ENCODE assay signal across 19 cellular contexts in genomic region chr12:51205350-51205749, GRCh38. TPM values are rescaled to one million over a fixed set of nuclear protein-coding genes. Genes with fewer than 3 reads are reported as not detected.
DNase-seq lines count a peak whose midpoint lies in the region; ATAC-seq, FAIRE-seq and TF ChIP-seq lines count a peak whose summit lies in the region.
"Had no signal": no experiment of that assay in that cellular context is flagged by ENCODE, and none has a peak within 500 bp of the region (broad histone marks: within the 10 kb centered on the region; RNA-seq: fewer than 3 reads in every experiment).

No MANE protein-coding gene starts in this region.

- H3K27me3 Mint-ChIP-seq in nephron progenitor cell (ENCODE audit: low read depth, poor library complexity): peaks cover 13% of the 10 kb centered on the region
- H3K27me3 Mint-ChIP-seq: B cell; CD4-positive, alpha-beta T cell had no signal

- H3K18ac ChIP-seq in H1 (ENCODE audit: extremely low read depth, low read length): no peak overlapping the region

- H3K36me3 ChIP-seq in HCT116 (ENCODE audit: control insufficient read depth in 1 of 2, insufficient read depth in 2 of 2, low read length in 2 of 2) (no peaks in the 10 kb centered on the region), H1 (ENCODE audit: control insufficient read depth in 2 of 4, insufficient read depth in 4 of 4, low read length in 3 of 4) (no peaks in the 10 kb centered on the region), thyroid gland (no peaks in the 10 kb centered on the region)

- H4K91ac ChIP-seq in H1 (replicated peaks; ENCODE audit: insufficient read length, low read length): no peak overlapping the region

- 0 out of 2 replicates have a peak overlapping the region, but pooled peaks have one; percentile 24 for H2AK5ac ChIP-seq in H1 (ENCODE audit: low read depth, low read length)

- H3K14ac ChIP-seq in H1 (ENCODE audit: insufficient read length): no peak overlapping the region

- H2BK15ac ChIP-seq in H1 (ENCODE audit: low read length): no peak overlapping the region

- H3K4me2 ChIP-seq in HCT116 (ENCODE audit: low read length) (peak overlapping the region; percentile 1; the same call in 1 of the 2 replicates), H1 (ENCODE audit: insufficient read depth in 1 of 2, low read depth in 2 of 2, low read length in 2 of 2) (no peak overlapping the region)
- H3K4me2 ChIP-seq: KMS-11, PC-9 had no signal

- TF ChIP-seq POLR2A in HCT116 (IDR thresholded peaks at IDR 0.05; ENCODE audit: borderline replicate concordance, extremely low read depth, insufficient read depth, insufficient read length) (no peak), H1 (IDR thresholded peaks at IDR 0.05; ENCODE audit: control extremely low read depth in 1 of 2, low read depth in 2 of 2, low read length in 2 of 2) (no peak), thyroid gland (IDR thresholded peaks at IDR 0.05) (no peak)

- no peaks in the 10 kb centered on the region for H3K23me2 ChIP-seq in H1 (ENCODE audit: low read depth, low read length)

- no peak overlapping the region for H3K27ac ChIP-seq in HCT116 (ENCODE audit: low read depth, low read length)
- no peak overlapping the region for H3K27ac ChIP-seq in H1 (ENCODE audit: low read depth, low read length)
- H3K27ac ChIP-seq in thyroid gland: peak overlapping the region in 1 of 3 donors; percentile 56
- H3K27ac ChIP-seq: KMS-11, PC-9 had no signal

- H3K4ac ChIP-seq in H1 (replicated peaks; ENCODE audit: insufficient read length, low read depth, low read length): no peak overlapping the region

- H3K9me3 ChIP-seq in HCT116 (ENCODE audit: control insufficient read depth in 1 of 2, insufficient read depth in 1 of 2, low read depth in 1 of 2, low read length in 2 of 2) (no peaks in the 10 kb centered on the region), H1 (ENCODE audit: insufficient read depth in 2 of 2, low read depth in 1 of 2, low read length in 1 of 2) (no peaks in the 10 kb centered on the region), thyroid gland (no peaks in the 10 kb centered on the region)

- no peaks in the 10 kb centered on the region for H3K9me2 ChIP-seq in HCT116 (ENCODE audit: insufficient read depth)

- ATAC-seq in HCT116 (0 out of 2 replicates have a peak, but pooled peaks have one; percentile 32), GM21723 (IDR thresholded peaks at IDR 0.05; ENCODE audit: unreplicated experiment) (no peak)

- no peak for TF ChIP-seq RAD21 in HCT116 (IDR thresholded peaks at IDR 0.05; ENCODE audit: low read depth)
- TF ChIP-seq RAD21 in H1 (IDR thresholded peaks at IDR 0.05 in 1 of 2, conservative IDR thresholded peaks at IDR 0.05 in 1 of 2; ENCODE audit: low read depth in 2 of 2, low read length in 2 of 2): no peak

- no peaks in the 10 kb centered on the region for H3K9me3 Mint-ChIP-seq in nephron progenitor cell
- H3K9me3 Mint-ChIP-seq: CD4-positive, alpha-beta T cell; H9 had no signal

- FAIRE-seq in H1 (lab: Jason Lieb, UNC): no peak
- FAIRE-seq: GM19239 had no signal

- DNase-seq in HCT116 (ENCODE audit: low read depth, low spot score) (no peak), H1 (ENCODE audit: low read depth in 1 of 2, low spot score in 2 of 2) (no peak), nephron progenitor cell (no peak), thyroid gland (peak; percentile 74 to 79), dermis blood vessel endothelial cell (no peak), T1000 (lab: John Stamatoyannopoulos, UW) (no peak)
- DNase-seq: Calu3; CD4-positive, alpha-beta T cell; DMS53; H9; NCI-H1436; NCI-H2029 treated with DMSO at 0.1 percent for 48 hours; NCI-H2171 treated with DMSO at 0.1 percent for 48 hours; NCI-H748 treated with DMSO at 0.1 percent for 48 hours had no signal

- intact Hi-C loops in HCT116 (cut with micrococcal nuclease): no loop called here
- intact Hi-C loops in thyroid gland (cut with DNase I): no loop called here

- no peak for TF ChIP-seq CTCF in HCT116 (IDR thresholded peaks at IDR 0.05 in 2 of 3, conservative IDR thresholded peaks at IDR 0.05 in 1 of 3; ENCODE audit: borderline replicate concordance in 1 of 3, insufficient read depth in 1 of 3, low read depth in 2 of 3, low read length in 2 of 3)
- TF ChIP-seq CTCF in H1 (IDR thresholded peaks at IDR 0.05; ENCODE audit: control extremely low read depth in 1 of 3, insufficient read depth in 1 of 3, low read depth in 1 of 3, low read length in 3 of 3): no peak
- TF ChIP-seq CTCF in nephron progenitor cell (IDR thresholded peaks at IDR 0.05): no peak
- TF ChIP-seq CTCF in thyroid gland (IDR thresholded peaks at IDR 0.05): no peak

- no peak overlapping the region for H4K5ac ChIP-seq in H1 (ENCODE audit: insufficient read length, low read depth, low read length)

- H3K4me1 Mint-ChIP-seq in nephron progenitor cell: peaks cover 5% of the 10 kb centered on the region
- H3K4me1 Mint-ChIP-seq: H9 had no signal

- RAD21 ChIA-PET in HCT116 (lab: Charles Lee; ENCODE audit: low non-redundant PET in 1 of 2, low total read pairs in 2 of 2, uncharacterized antibody in 2 of 2, unreplicated experiment in 2 of 2): no interaction called here

- 89% methylated on average over 6 of the region's 6 CpGs; no CpG with 5 or more reads in 1 of the 2 experiments for WGBS in H1 (ENCODE audit: extremely low coverage in 1 of 2, insufficient coverage in 1 of 2, insufficient read length in 1 of 2, insufficient replicate concordance in 2 of 2, low coverage in 1 of 2, low lambda C conversion rate in 2 of 2, missing lambda C conversion rate in 1 of 2), 2 experiments
- 36 to 59% methylated on average over 6 of the region's 6 CpGs for WGBS in thyroid gland, 2 donors

- BruUV-seq in HCT116 (replicated peaks; lab: Mats Ljungman, UMichigan): no TSS peak

- no peak overlapping the region for H3K23ac ChIP-seq in H1 (ENCODE audit: insufficient read length)

- no peak for TF ChIP-seq EP300 in H1 (IDR thresholded peaks at IDR 0.05; ENCODE audit: borderline replicate concordance in 1 of 2, low read depth in 2 of 2, low read length in 2 of 2)

- no peak overlapping the region for H2BK20ac ChIP-seq in H1 (ENCODE audit: low read length)

- POLR2A ChIA-PET in HCT116 (lab: Charles Lee) (interaction anchor here (0.6 kb wide), 1 partner anchor 161 kb away, joined by 3 read pairs; no protein-coding TSS in a partner anchor), H1 (lab: Charles Lee; ENCODE audit: partially characterized antibody) (interaction anchor here (0.9 to 1.9 kb wide), 5 partner anchors 9 to 33 kb away, joined by 3 to 6 read pairs (median 4); partner anchors contain the start of gene DAZAP2)

- peak overlapping the region; percentile 70 for H3K27ac Mint-ChIP-seq in nephron progenitor cell
- H3K27ac Mint-ChIP-seq: B cell; CD4-positive, alpha-beta T cell; H9 had no signal

- no peak overlapping the region for H3K9ac ChIP-seq in HCT116 (ENCODE audit: low read length)
- H3K9ac ChIP-seq in H1 (replicated peaks in 1 of 4; ENCODE audit: extremely low read depth in 1 of 4, low read depth in 3 of 4, low read length in 3 of 4): no peak overlapping the region
- H3K9ac ChIP-seq: KMS-11 had no signal

- no peak overlapping the region for H2BK12ac ChIP-seq in H1 (ENCODE audit: low read depth, low read length)

- H3K56ac ChIP-seq in H1 (replicated peaks; ENCODE audit: insufficient read length, low read depth, low read length): no peak overlapping the region

- H3K79me2 ChIP-seq in HCT116 (ENCODE audit: insufficient read depth, low read length): no peaks in the 10 kb centered on the region
- H3K79me2 ChIP-seq in H1 (ENCODE audit: control insufficient read depth in 1 of 2, insufficient read depth in 2 of 2, low read length in 2 of 2): no peaks in the 10 kb centered on the region

- no peak overlapping the region for H2BK120ac ChIP-seq in H1 (replicated peaks; ENCODE audit: low read depth, low read length)

- H4K8ac ChIP-seq in H1 (ENCODE audit: extremely low read depth, insufficient read depth, low read length): no peak overlapping the region

- no peaks in the 10 kb centered on the region for H3K79me1 ChIP-seq in H1 (ENCODE audit: low read depth, low read length)

- H2BK5ac ChIP-seq in H1 (ENCODE audit: low read depth, low read length): no peak overlapping the region

- no peak overlapping the region for H3K4me3 Mint-ChIP-seq in nephron progenitor cell
- H3K4me3 Mint-ChIP-seq: B cell; CD4-positive, alpha-beta T cell; H9 had no signal

- H3K27me3 ChIP-seq in HCT116 (ENCODE audit: insufficient read depth, low read length): no peaks in the 10 kb centered on the region
- no peaks in the 10 kb centered on the region; a peak in 1 of 7 replicates for H3K27me3 ChIP-seq in H1 (replicated peaks in 1 of 4; ENCODE audit: control insufficient read depth in 3 of 4, extremely low read depth in 1 of 4, insufficient read depth in 3 of 4, low read length in 3 of 4)
- H3K27me3 ChIP-seq in thyroid gland: no peaks in the 10 kb centered on the region

- H3K4me3 ChIP-seq in HCT116 (replicated peaks in 1 of 2; ENCODE audit: low read depth in 1 of 2, low read length in 2 of 2) (no peak overlapping the region), H1 (ENCODE audit: extremely low read depth in 1 of 4, insufficient read depth in 2 of 4, low read depth in 3 of 4, low read length in 4 of 4) (no peak overlapping the region), thyroid gland (replicated peaks in 1 of 3) (no peak overlapping the region)
- H3K4me3 ChIP-seq: PC-9 had no signal

- H3K36me3 Mint-ChIP-seq in nephron progenitor cell (ENCODE audit: low read depth): no peaks in the 10 kb centered on the region

- peaks cover 12 to 18% of the 10 kb centered on the region in 2 experiments for H3K4me1 ChIP-seq in HCT116 (ENCODE audit: control insufficient read depth in 1 of 2, insufficient read depth in 2 of 2, low read length in 2 of 2)
- no peaks in the 10 kb centered on the region for H3K4me1 ChIP-seq in H1 (replicated peaks in 1 of 4; ENCODE audit: control insufficient read depth in 3 of 4, insufficient read depth in 4 of 4, low read length in 3 of 4)
- H3K4me1 ChIP-seq in thyroid gland: peaks cover 6 to 17% of the 10 kb centered on the region in 2 donors

- H2AFZ ChIP-seq in HCT116 (ENCODE audit: low read depth, low read length, poor library complexity, severe bottlenecking): no peak overlapping the region
- H2AFZ ChIP-seq in H1 (ENCODE audit: low read length): no peak overlapping the region
- H2AFZ ChIP-seq: PC-9 had no signal

- H4K20me1 ChIP-seq in HCT116 (ENCODE audit: insufficient read depth) (no peaks in the 10 kb centered on the region), H1 (replicated peaks in 1 of 2; ENCODE audit: control insufficient read depth in 1 of 2, insufficient read depth in 2 of 2, low read length in 2 of 2) (no peaks in the 10 kb centered on the region)

- CTCF ChIA-PET in HCT116 (lab: Charles Lee) (interaction anchor here (1.2 kb wide), 1 partner anchor 58 kb away, joined by 3 read pairs; no protein-coding TSS in a partner anchor), H1 (lab: Charles Lee; ENCODE audit: partially characterized antibody) (interaction anchor here (1.2 to 2.0 kb wide), 2 partner anchors 12 to 815 kb away, joined by 3 to 10 read pairs; partner anchors contain the start of gene POU6F1)

RNA-seq across cellular contexts. Expression of gene POU6F1, which starts 12.5 kb away (rescaled TPM):
- total RNA-seq in HCT116 (2021; ENCODE audit: unreplicated experiment) (6.4 TPM), thyroid gland (10 to 100 TPM; 13.8 to 16.6 (median 14.5) TPM), dermis blood vessel endothelial cell (2.6 and 4.8 TPM in 2 replicates)
- polyA plus RNA-seq in HCT116 (2012): 4.8 TPM in 2 replicates
- 6.8 and 8.7 TPM in 2 replicates for total RNA-seq in H1 (2021; fragmentation: NEBNext Ultra II Directional; extraction: Animal tissue kit (Norgen Biotek cat#: 25700))
- polyA plus RNA-seq in H1 (2011; rRNA removed): 5.6 and 7.5 TPM in 2 replicates
- polyA plus RNA-seq in H1 (2011; cell fraction: cytosol; rRNA removed): 3.4 TPM
- 12.0 TPM for polyA plus RNA-seq in H1 (2011; cell fraction: nucleus; rRNA removed)
- 6.5 to 7.3 TPM (median 7.1 TPM) in 4 replicates for polyA plus RNA-seq in H1 (2012, experiment 1 of 2)
- polyA plus RNA-seq in H1 (2012, experiment 2 of 2): 21.5 TPM
- 4.2 TPM for polyA plus RNA-seq in H1 (2013, experiment 1 of 2)
- 3.8 TPM for polyA plus RNA-seq in H1 (2013, experiment 2 of 2)
- polyA minus RNA-seq in H1 (2011; rRNA and poly(A)+ RNA removed): 3.5 and 5.5 TPM in 2 replicates
- polyA minus RNA-seq in H1 (2011; cell fraction: cytosol; rRNA and poly(A)+ RNA removed): 7.0 TPM
- 7.0 TPM for polyA minus RNA-seq in H1 (2011; cell fraction: nucleus; rRNA and poly(A)+ RNA removed)

RNA-seq across cellular contexts. Expression of gene TFCP2, which starts 32.4 kb away (rescaled TPM):
- total RNA-seq in HCT116 (2021; ENCODE audit: unreplicated experiment) (31.6 TPM), thyroid gland (10 to 100 TPM; 14.9 to 22.6 (median 21.3) TPM), dermis blood vessel endothelial cell (10.9 and 20.8 TPM in 2 replicates)
- polyA plus RNA-seq in HCT116 (2012): 14.8 and 18.5 TPM in 2 replicates
- total RNA-seq in H1 (2021; fragmentation: NEBNext Ultra II Directional; extraction: Animal tissue kit (Norgen Biotek cat#: 25700)): 44.5 and 49.2 TPM in 2 replicates
- polyA plus RNA-seq in H1 (2011; rRNA removed): 14.4 and 19.8 TPM in 2 replicates
- 25.1 TPM for polyA plus RNA-seq in H1 (2011; cell fraction: cytosol; rRNA removed)
- 9.2 TPM for polyA plus RNA-seq in H1 (2011; cell fraction: nucleus; rRNA removed)
- polyA plus RNA-seq in H1 (2012, experiment 1 of 2): 29.1 to 44.0 TPM (median 33.4 TPM) in 4 replicates
- 4.8 TPM for polyA plus RNA-seq in H1 (2012, experiment 2 of 2)
- 23.8 TPM for polyA plus RNA-seq in H1 (2013, experiment 1 of 2)
- 25.4 TPM for polyA plus RNA-seq in H1 (2013, experiment 2 of 2)
- 21.5 and 24.4 TPM in 2 replicates for polyA minus RNA-seq in H1 (2011; rRNA and poly(A)+ RNA removed)
- 14.5 TPM for polyA minus RNA-seq in H1 (2011; cell fraction: cytosol; rRNA and poly(A)+ RNA removed)
- 13.6 TPM for polyA minus RNA-seq in H1 (2011; cell fraction: nucleus; rRNA and poly(A)+ RNA removed)

RNA-seq across cellular contexts. Expression of gene DAZAP2, which starts 33.3 kb away (rescaled TPM):
- total RNA-seq in HCT116 (2021; ENCODE audit: unreplicated experiment) (157 TPM), thyroid gland (100 to 1,000 TPM; 238 to 452 (median 323) TPM), dermis blood vessel endothelial cell (78.6 and 129 TPM in 2 replicates)
- 300 and 308 TPM in 2 replicates for polyA plus RNA-seq in HCT116 (2012)
- total RNA-seq in H1 (2021; fragmentation: NEBNext Ultra II Directional; extraction: Animal tissue kit (Norgen Biotek cat#: 25700)): 24.9 and 27.1 TPM in 2 replicates
- polyA plus RNA-seq in H1 (2011; rRNA removed): 64.7 and 77.2 TPM in 2 replicates
- polyA plus RNA-seq in H1 (2011; cell fraction: cytosol; rRNA removed): 69.2 TPM
- polyA plus RNA-seq in H1 (2011; cell fraction: nucleus; rRNA removed): 73.7 TPM
- 29.7 to 51.3 TPM (median 45.2 TPM) in 4 replicates for polyA plus RNA-seq in H1 (2012, experiment 1 of 2)
- 16.9 TPM for polyA plus RNA-seq in H1 (2012, experiment 2 of 2)
- 35.8 TPM for polyA plus RNA-seq in H1 (2013, experiment 1 of 2)
- polyA plus RNA-seq in H1 (2013, experiment 2 of 2): 33.0 TPM
- polyA minus RNA-seq in H1 (2011; rRNA and poly(A)+ RNA removed): 63.7 and 86.0 TPM in 2 replicates
- polyA minus RNA-seq in H1 (2011; cell fraction: cytosol; rRNA and poly(A)+ RNA removed): 24.7 TPM
- 33.1 TPM for polyA minus RNA-seq in H1 (2011; cell fraction: nucleus; rRNA and poly(A)+ RNA removed)

Comparison
In these comparisons a context has a peak if more than half of its experiments do, and no peak if none do; other contexts are left out.
1. DNase-seq: peak in thyroid gland (2 of 2); none in HCT116 (single experiment), H1 (0 of 2), nephron progenitor cell (single experiment), dermis blood vessel endothelial cell (single experiment) and T1000 (single experiment).